In the genomic region with DNA sequence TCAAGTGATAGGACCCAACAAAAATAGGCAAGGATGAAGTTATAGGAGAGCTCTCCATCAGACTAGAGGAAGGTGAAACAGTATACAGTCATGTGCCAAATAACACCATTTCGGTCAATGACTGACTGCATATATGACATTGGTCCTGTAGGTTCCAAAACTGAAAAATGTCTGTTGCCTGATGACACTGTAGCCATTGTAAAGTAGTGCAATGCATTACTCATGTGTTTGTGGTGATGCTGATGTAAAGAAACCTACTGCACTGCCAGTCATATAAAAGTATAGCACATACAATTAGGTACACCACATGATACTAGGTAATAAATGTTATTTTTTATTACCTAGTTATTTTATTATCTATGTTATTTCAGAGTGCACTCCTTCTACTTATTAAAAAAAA, we compare ENCODE assay signal across 22 cellular contexts.
"Had no signal": no experiment of that assay in that cellular context is flagged by ENCODE, and none has a peak within 500 bp of the region (broad histone marks: within the 10 kb centered on the region; RNA-seq: fewer than 3 reads in every experiment).

No MANE protein-coding gene starts in this region.

- H3K27me3 Mint-ChIP-seq: activated naive CD8-positive, alpha-beta T cell treated with anti-CD3 and anti-CD28 coated beads for 36 hours had no signal

- H3K4me1 ChIP-seq: adrenal gland, body of pancreas, left lung, lower lobe of right lung, tibial nerve had no signal

- H3K4me3 Mint-ChIP-seq: activated CD4-positive, alpha-beta T cell treated with anti-CD3 and anti-CD28 coated beads for 36 hours; activated naive CD4-positive, alpha-beta T cell treated with anti-CD3 and anti-CD28 coated beads for 36 hours; activated naive CD8-positive, alpha-beta T cell treated with anti-CD3 and anti-CD28 coated beads for 36 hours; activated T-helper 1 cell treated with anti-CD3 and anti-CD28 coated beads, Interleukin-12 subunit alpha, Interleukin-12 subunit beta, Interleukin-2, Interleukin-4 antibody, amounts not matched to agents 30 ng/mL and 10 ng/mL and 1 ng/mL, durations not matched to agents 14 hours and 24 hours and 36 hours; natural killer cell had no signal

- ATAC-seq: activated CD4-positive, alpha-beta T cell treated with anti-CD3 and anti-CD28 coated beads for 36 hours; body of pancreas; left lung; lower lobe of right lung; natural killer cell; right cardiac atrium had no signal

- H3K27me3 ChIP-seq: adrenal gland, body of pancreas, dorsolateral prefrontal cortex, left lung, tibial nerve had no signal

- H3K4me1 Mint-ChIP-seq: activated CD4-positive, alpha-beta T cell treated with anti-CD3 and anti-CD28 coated beads for 36 hours; activated naive CD8-positive, alpha-beta T cell treated with anti-CD3 and anti-CD28 coated beads for 36 hours; natural killer cell had no signal

- H3K9me3 ChIP-seq: adrenal gland, body of pancreas, left lung, lower lobe of right lung, tibial nerve had no signal

- H3K27ac Mint-ChIP-seq: activated CD4-positive, alpha-beta T cell treated with anti-CD3 and anti-CD28 coated beads for 36 hours; activated naive CD4-positive, alpha-beta T cell treated with anti-CD3 and anti-CD28 coated beads for 36 hours; activated naive CD8-positive, alpha-beta T cell treated with anti-CD3 and anti-CD28 coated beads for 36 hours; activated T-helper 1 cell treated with anti-CD3 and anti-CD28 coated beads, Interleukin-12 subunit alpha, Interleukin-12 subunit beta, Interleukin-2, Interleukin-4 antibody, amounts not matched to agents 30 ng/mL and 10 ng/mL and 1 ng/mL, durations not matched to agents 14 hours and 24 hours and 36 hours; natural killer cell had no signal

- H3K36me3 Mint-ChIP-seq: activated naive CD8-positive, alpha-beta T cell treated with anti-CD3 and anti-CD28 coated beads for 36 hours; natural killer cell had no signal

- DNase-seq: activated CD4-positive, alpha-beta T cell treated with anti-CD3 and anti-CD28 coated beads for 36 hours; activated CD4-positive, CD25-positive, alpha-beta regulatory T cell; activated effector memory CD4-positive, alpha-beta T cell treated with anti-CD3 and anti-CD28 coated beads, Interleukin-2, amount 50 U/mL, for 16 hours; activated naive CD4-positive, alpha-beta T cell treated with anti-CD3 and anti-CD28 coated beads for 36 hours; activated naive CD8-positive, alpha-beta T cell treated with anti-CD3 and anti-CD28 coated beads for 36 hours; activated T-cell treated with anti-CD3 and anti-CD28 coated beads, Interleukin-2, amount 50 U/mL, for 1 hour; adrenal gland; aorta; body of pancreas; dorsolateral prefrontal cortex; effector memory CD4-positive, alpha-beta T cell; left lung; lower lobe of right lung; mesendoderm; natural killer cell; right cardiac atrium; stimulated activated CD4-positive, alpha-beta T cell treated with anti-CD3 and anti-CD28 coated beads, Interleukin-15, amount 100 ng/mL, for 24 hours; stimulated activated CD4-positive, alpha-beta T cell treated with anti-CD3 and anti-CD28 coated beads, Interleukin-2, amount 100 ng/mL, for 24 hours; stimulated activated naive CD4-positive, alpha-beta T cell had no signal

- H3K27ac ChIP-seq: adrenal gland, body of pancreas, coronary artery, dorsolateral prefrontal cortex, left lung, lower lobe of right lung, tibial nerve had no signal

- H3K9me3 Mint-ChIP-seq: activated naive CD4-positive, alpha-beta T cell treated with anti-CD3 and anti-CD28 coated beads for 36 hours; activated naive CD8-positive, alpha-beta T cell treated with anti-CD3 and anti-CD28 coated beads for 36 hours; activated T-helper 1 cell treated with anti-CD3 and anti-CD28 coated beads, Interleukin-12 subunit alpha, Interleukin-12 subunit beta, Interleukin-2, Interleukin-4 antibody, amounts not matched to agents 30 ng/mL and 10 ng/mL and 1 ng/mL, durations not matched to agents 14 hours and 24 hours and 36 hours; natural killer cell had no signal

- H3K36me3 ChIP-seq: adrenal gland, left lung, lower lobe of right lung, tibial nerve had no signal

- H3K4me3 ChIP-seq: adrenal gland, body of pancreas, coronary artery, dorsolateral prefrontal cortex, left lung, lower lobe of right lung, tibial nerve had no signal
